In genomic region chr15:63187589-63188226, GRCh38 we compare ENCODE assay signal across 14 cellular contexts. TPM values are rescaled to one million over a fixed set of nuclear protein-coding genes. Genes with fewer than 3 reads are reported as not detected.
A peak's percentile ranks its signal among the peaks of the same experiment; 100 is the strongest.
DNase-seq lines count a peak whose midpoint lies in the region; ATAC-seq and TF ChIP-seq lines count a peak whose summit lies in the region.
"Had no signal": no experiment of that assay in that cellular context is flagged by ENCODE, and none has a peak within 500 bp of the region (broad histone marks: within the 10 kb centered on the region; RNA-seq: fewer than 3 reads in every experiment).

No MANE protein-coding gene starts in this region.

- no peaks in the 10 kb centered on the region for H3K27me3 Mint-ChIP-seq in activated T-cell treated with anti-CD3 and anti-CD28 coated beads, Interleukin-2, amount 50 U/mL, for 24 hours
- no peaks in the 10 kb centered on the region for H3K27me3 Mint-ChIP-seq in activated T-cell treated with anti-CD3 and anti-CD28 coated beads, Interleukin-2, amount 50 U/mL, for 4 hours (ENCODE audit: low read depth)

- H3K36me3 Mint-ChIP-seq in activated T-cell treated with anti-CD3 and anti-CD28 coated beads, Interleukin-2, amount 50 U/mL, for 24 hours (ENCODE audit: low read depth), result peaks cover 29% of the 10 kb centered on the region
- H3K36me3 Mint-ChIP-seq in activated T-cell treated with anti-CD3 and anti-CD28 coated beads, Interleukin-2, amount 50 U/mL, for 4 hours (ENCODE audit: insufficient read depth), result peaks cover 10% of the 10 kb centered on the region
- H3K36me3 Mint-ChIP-seq in stimulated activated effector memory CD8-positive, alpha-beta T cell treated with anti-CD3 and anti-CD28 coated beads, Interleukin-12 subunit alpha, Interleukin-12 subunit beta, amount 100 ng/mL, for 72 hours, result peaks cover 27% of the 10 kb centered on the region

- DNase-seq in activated T-cell treated with anti-CD3 and anti-CD28 coated beads, Interleukin-2, amount 50 U/mL, for 24 hours, result no peak
- DNase-seq in activated T-cell treated with anti-CD3 and anti-CD28 coated beads, Interleukin-2, amount 50 U/mL, for 4 hours, result no peak
- DNase-seq in kidney tubule cell (ENCODE audit: low spot score) (peak; percentile 52), NOMO-1 treated with DMSO at 0.1 percent for 48 hours (lab: John Stamatoyannopoulos, UW; ENCODE audit: unreplicated experiment) (no peak), NCI-H2081 treated with DMSO at 0.1 percent for 48 hours (lab: John Stamatoyannopoulos, UW) (no peak)
- DNase-seq in stimulated activated effector memory CD8-positive, alpha-beta T cell treated with anti-CD3 and anti-CD28 coated beads, Interleukin-12 subunit alpha, Interleukin-12 subunit beta, amount 100 ng/mL, for 72 hours (ENCODE audit: low spot score in 2 of 2), result no peak
- DNase-seq: activated gamma-delta T cell, DMS79 treated with DMSO at 0.1 percent for 48 hours, left lung, NCI-H1436, upper lobe of left lung had no signal

- no peaks in the 10 kb centered on the region for H3K9me3 Mint-ChIP-seq in activated T-cell treated with anti-CD3 and anti-CD28 coated beads, Interleukin-2, amount 50 U/mL, for 24 hours
- H3K9me3 Mint-ChIP-seq in activated T-cell treated with anti-CD3 and anti-CD28 coated beads, Interleukin-2, amount 50 U/mL, for 4 hours, result no peaks in the 10 kb centered on the region
- no peaks in the 10 kb centered on the region for H3K9me3 Mint-ChIP-seq in stimulated activated effector memory CD8-positive, alpha-beta T cell treated with anti-CD3 and anti-CD28 coated beads, Interleukin-12 subunit alpha, Interleukin-12 subunit beta, amount 100 ng/mL, for 72 hours

- H3K27ac Mint-ChIP-seq in activated T-cell treated with anti-CD3 and anti-CD28 coated beads, Interleukin-2, amount 50 U/mL, for 24 hours, result peak overlapping the region; percentile 99
- peak overlapping the region; percentile 90 for H3K27ac Mint-ChIP-seq in stimulated activated effector memory CD8-positive, alpha-beta T cell treated with anti-CD3 and anti-CD28 coated beads, Interleukin-12 subunit alpha, Interleukin-12 subunit beta, amount 100 ng/mL, for 72 hours

- H3K27ac ChIP-seq in VCaP, result peak overlapping the region; percentile 89
- H3K27ac ChIP-seq: left lung had no signal

- H3K4me3 Mint-ChIP-seq in activated T-cell treated with anti-CD3 and anti-CD28 coated beads, Interleukin-2, amount 50 U/mL, for 24 hours, result peak overlapping the region; percentile 93
- no peak overlapping the region for H3K4me3 Mint-ChIP-seq in activated T-cell treated with anti-CD3 and anti-CD28 coated beads, Interleukin-2, amount 50 U/mL, for 4 hours
- H3K4me3 Mint-ChIP-seq in stimulated activated effector memory CD8-positive, alpha-beta T cell treated with anti-CD3 and anti-CD28 coated beads, Interleukin-12 subunit alpha, Interleukin-12 subunit beta, amount 100 ng/mL, for 72 hours, result peak overlapping the region; percentile 89

- H3K4me1 Mint-ChIP-seq in activated T-cell treated with anti-CD3 and anti-CD28 coated beads, Interleukin-2, amount 50 U/mL, for 24 hours (ENCODE audit: low read depth), result peaks cover 37% of the 10 kb centered on the region
- peaks cover 28% of the 10 kb centered on the region for H3K4me1 Mint-ChIP-seq in activated T-cell treated with anti-CD3 and anti-CD28 coated beads, Interleukin-2, amount 50 U/mL, for 4 hours (ENCODE audit: low read depth)
- peaks cover 27% of the 10 kb centered on the region for H3K4me1 Mint-ChIP-seq in stimulated activated effector memory CD8-positive, alpha-beta T cell treated with anti-CD3 and anti-CD28 coated beads, Interleukin-12 subunit alpha, Interleukin-12 subunit beta, amount 100 ng/mL, for 72 hours

- no peak for ATAC-seq in activated T-cell treated with anti-CD3 and anti-CD28 coated beads, Interleukin-2, amount 50 U/mL, for 4 hours
- ATAC-seq in stimulated activated effector memory CD8-positive, alpha-beta T cell treated with anti-CD3 and anti-CD28 coated beads, Interleukin-12 subunit alpha, Interleukin-12 subunit beta, amount 100 ng/mL, for 72 hours, result no peak
- ATAC-seq in HG02852 (IDR thresholded peaks at IDR 0.05; ENCODE audit: unreplicated experiment), result no peak
- ATAC-seq: A549, left lung had no signal

- TF ChIP-seq CTCF in VCaP (conservative IDR thresholded peaks at IDR 0.05), result no peak

RNA-seq across cellular contexts. Expression of gene RAB8B, which starts 1.7 kb away (rescaled TPM):
- total RNA-seq in activated T-cell treated with anti-CD3 and anti-CD28 coated beads, Interleukin-2, amount 50 U/mL, for 4 hours, result 100 to 1,000 TPM; 127 to 166 (median 152) TPM

RNA-seq across cellular contexts. Expression of gene RPS27L, which starts 30.4 kb away (rescaled TPM):
- 100 to 1,000 TPM in 1 of 3 donors, 10 to 100 TPM in 2; 82.0 to 114 (median 91.8) TPM for total RNA-seq in activated T-cell treated with anti-CD3 and anti-CD28 coated beads, Interleukin-2, amount 50 U/mL, for 4 hours
